In the genomic region with DNA sequence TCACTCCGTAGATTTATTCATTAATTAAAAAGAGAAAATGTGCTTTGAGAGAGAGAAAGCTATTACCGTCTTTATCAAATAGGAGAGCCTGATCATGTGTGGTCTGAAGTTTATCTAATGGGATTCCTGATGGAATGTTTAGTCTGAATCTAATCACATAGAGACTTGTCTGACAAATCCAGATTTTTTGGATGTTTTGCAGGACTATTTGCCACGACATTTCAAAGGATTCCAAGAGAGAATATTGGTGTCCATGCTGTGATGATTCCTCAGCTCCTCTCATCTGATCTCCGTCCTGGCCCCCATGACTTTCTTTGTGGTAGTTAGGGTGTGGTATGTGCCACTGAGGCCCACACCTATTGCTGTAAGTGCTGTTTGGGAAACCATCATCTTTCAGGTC, we compare ENCODE assay signal across 25 cellular contexts. TPM values are rescaled to one million over a fixed set of nuclear protein-coding genes. Genes with fewer than 3 reads are reported as not detected.
"Had no signal": no experiment of that assay in that cellular context is flagged by ENCODE, and none has a peak within 500 bp of the region (broad histone marks: within the 10 kb centered on the region; RNA-seq: fewer than 3 reads in every experiment).

No MANE protein-coding gene starts in this region.

- H3K9me3 Mint-ChIP-seq: activated CD4-positive, alpha-beta memory T cell treated with anti-CD3 and anti-CD28 coated beads for 36 hours; activated CD4-positive, alpha-beta T cell treated with anti-CD3 and anti-CD28 coated beads, Interleukin-2, amount 10 ng/mL, durations not matched to agents 7 days and 5 days; activated naive CD4-positive, alpha-beta T cell treated with anti-CD3 and anti-CD28 coated beads, Interleukin-2, amount 50 U/mL, for 72 hours; activated naive CD8-positive, alpha-beta T cell treated with anti-CD3 and anti-CD28 coated beads, Interleukin-2, amount 50 U/mL, for 24 hours; activated T-cell treated with anti-CD3 and anti-CD28 coated beads, Interleukin-2, amount 50 U/mL, for 4 hours had no signal

- H3K4me3 Mint-ChIP-seq: activated CD4-positive, alpha-beta memory T cell treated with anti-CD3 and anti-CD28 coated beads for 36 hours; activated CD4-positive, alpha-beta T cell treated with anti-CD3 and anti-CD28 coated beads, Interleukin-2, amount 10 ng/mL, durations not matched to agents 7 days and 5 days; activated naive CD8-positive, alpha-beta T cell treated with anti-CD3 and anti-CD28 coated beads, Interleukin-2, amount 50 U/mL, for 24 hours; activated T-cell treated with anti-CD3 and anti-CD28 coated beads, Interleukin-2, amount 50 U/mL, for 4 hours had no signal

- H3K36me3 ChIP-seq: brain microvascular endothelial cell, cardiac muscle cell had no signal

- H3K27ac ChIP-seq: cardiac muscle cell, VCaP had no signal

- H3K27me3 ChIP-seq: brain microvascular endothelial cell, cardiac muscle cell had no signal

- DNase-seq: activated CD4-positive, alpha-beta memory T cell treated with anti-CD3 and anti-CD28 coated beads for 36 hours; activated CD4-positive, alpha-beta T cell treated with anti-CD3 and anti-CD28 coated beads, Interleukin-2, amount 10 ng/mL, durations not matched to agents 7 days and 5 days; activated CD4-positive, CD25-positive, alpha-beta regulatory T cell; activated CD8-positive, alpha-beta memory T cell treated with anti-CD3 and anti-CD28 coated beads for 24 hours; activated effector memory CD4-positive, alpha-beta T cell treated with anti-CD3 and anti-CD28 coated beads, Interleukin-2, amount 50 U/mL, for 16 hours; activated naive CD4-positive, alpha-beta T cell treated with Interleukin-2 at 50 U/mL for 16 hours; activated naive CD8-positive, alpha-beta T cell treated with anti-CD3 and anti-CD28 coated beads, Interleukin-2, amount 50 U/mL, for 24 hours; activated T-cell treated with anti-CD3 and anti-CD28 coated beads, Interleukin-2, amount 50 U/mL, for 4 hours; amygdala; brain microvascular endothelial cell; NCI-H1048; NCI-H146; NCI-H187 treated with DMSO at 0.1 percent for 48 hours; NCI-H2107; NCI-H2171 treated with DMSO at 0.1 percent for 48 hours; NCI-H226; NCI-H526; NCI-H82; SK-N-SH; T-helper 1 cell had no signal

- H3K27ac Mint-ChIP-seq: activated CD4-positive, alpha-beta memory T cell treated with anti-CD3 and anti-CD28 coated beads for 36 hours; activated CD4-positive, alpha-beta T cell treated with anti-CD3 and anti-CD28 coated beads, Interleukin-2, amount 10 ng/mL, durations not matched to agents 7 days and 5 days; activated naive CD4-positive, alpha-beta T cell treated with anti-CD3 and anti-CD28 coated beads, Interleukin-2, amount 50 U/mL, for 72 hours; activated naive CD8-positive, alpha-beta T cell treated with anti-CD3 and anti-CD28 coated beads, Interleukin-2, amount 50 U/mL, for 24 hours had no signal

- H3K9ac ChIP-seq: SK-N-SH had no signal

- ATAC-seq: activated naive CD8-positive, alpha-beta T cell treated with anti-CD3 and anti-CD28 coated beads, Interleukin-2, amount 50 U/mL, for 24 hours had no signal

- H3K4me2 ChIP-seq: SK-N-SH had no signal

- H3K9me3 ChIP-seq: SK-N-SH had no signal

- H3K4me3 ChIP-seq: cardiac muscle cell had no signal

- H3K27me3 Mint-ChIP-seq: activated naive CD8-positive, alpha-beta T cell treated with anti-CD3 and anti-CD28 coated beads, Interleukin-2, amount 50 U/mL, for 24 hours had no signal

- H3K36me3 Mint-ChIP-seq: activated CD4-positive, alpha-beta memory T cell treated with anti-CD3 and anti-CD28 coated beads for 36 hours; activated naive CD4-positive, alpha-beta T cell treated with anti-CD3 and anti-CD28 coated beads, Interleukin-2, amount 50 U/mL, for 72 hours had no signal

RNA-seq across cellular contexts. Expression of a gene that starts 20.1 kb away (rescaled TPM):
- total RNA-seq: NCI-H460 had no signal

RNA-seq across cellular contexts. Expression of a gene that starts 34.6 kb away (rescaled TPM):
- total RNA-seq: cardiac muscle cell, NCI-H460, Right ventricle myocardium inferior had no signal
- polyA plus RNA-seq: cardiac muscle cell had no signal

RNA-seq across cellular contexts. Expression of a gene that starts 35.0 kb away (rescaled TPM):
- total RNA-seq: NCI-H460 had no signal
- polyA plus RNA-seq: cardiac muscle cell had no signal
